Comparison of ENCODE assay signal across 17 cellular contexts in the genomic region with DNA sequence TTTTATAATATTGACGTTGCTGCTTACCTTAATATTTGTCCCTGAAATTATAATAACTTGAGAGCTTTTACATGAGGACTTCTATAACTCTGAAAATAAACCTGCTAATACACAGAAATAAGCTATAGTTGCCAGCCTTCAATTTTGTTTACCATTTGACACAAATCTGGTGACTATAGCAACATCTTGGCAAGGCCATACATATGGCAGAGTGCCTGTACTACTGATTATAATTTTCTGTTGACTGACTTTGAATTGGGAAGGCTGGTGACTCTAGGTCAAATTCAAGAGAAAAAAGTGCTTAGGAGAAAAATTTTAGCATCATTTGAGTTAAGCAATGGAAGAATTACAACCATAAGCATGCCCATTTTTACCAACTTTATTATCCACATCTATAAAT.
A peak's percentile ranks its signal among the peaks of the same experiment; 100 is the strongest.
DNase-seq lines count a peak whose midpoint lies in the region; TF ChIP-seq lines count a peak whose summit lies in the region.
"Had no signal": no experiment of that assay in that cellular context is flagged by ENCODE, and none has a peak within 500 bp of the region (broad histone marks: within the 10 kb centered on the region; RNA-seq: fewer than 3 reads in every experiment).

No MANE protein-coding gene starts in this region.

- no peak overlapping the region for H3K4me2 ChIP-seq in hepatocyte

- H4K20me1 ChIP-seq in hepatocyte (ENCODE audit: insufficient read depth, poor library complexity, severe bottlenecking): no peaks in the 10 kb centered on the region
- H4K20me1 ChIP-seq: BLaER1 treated with 17β-estradiol and CSF1 and Interleukin-3, amounts not matched to agents 10 nM and 100 nM had no signal

- no peak overlapping the region for H3K27ac ChIP-seq in hepatocyte
- H3K27ac ChIP-seq: 22Rv1; BLaER1 treated with 17β-estradiol and CSF1 and Interleukin-3, amounts not matched to agents 10 nM and 100 nM; Peyer's patch had no signal

- DNase-seq in DMS153 (lab: John Stamatoyannopoulos, UW) (peak; percentile 14), DMS153 treated with DMSO at 0.1 percent for 48 hours (lab: John Stamatoyannopoulos, UW; ENCODE audit: unreplicated experiment) (no peak), NCI-H1092 treated with DMSO at 0.1 percent for 48 hours (lab: John Stamatoyannopoulos, UW) (peak; percentile 99), NCI-H2196 (lab: John Stamatoyannopoulos, UW; ENCODE audit: unreplicated experiment) (peak; percentile 84), D341Med (ENCODE audit: low spot score) (no peak), immature natural killer cell (no peak), hepatocyte (ENCODE audit: low spot score) (no peak)
- DNase-seq: NCI-H187 treated with DMSO at 0.1 percent for 48 hours, NCI-H510A treated with DMSO at 0.1 percent for 48 hours, Peyer's patch, SHP77, T-helper 17 cell had no signal

- no peaks in the 10 kb centered on the region for H3K9me3 ChIP-seq in hepatocyte (ENCODE audit: low read depth)
- H3K9me3 ChIP-seq: HAP-1, Peyer's patch had no signal

- H3K27ac Mint-ChIP-seq in brain: peak overlapping the region; percentile 15 to 95 (median 70)
- no peak overlapping the region for H3K27ac Mint-ChIP-seq in immature natural killer cell
- H3K27ac Mint-ChIP-seq: T-helper 17 cell had no signal

- H3K4me3 ChIP-seq in hepatocyte: no peak overlapping the region
- H3K4me3 ChIP-seq: BLaER1 treated with 17β-estradiol and CSF1 and Interleukin-3, amounts not matched to agents 10 nM and 100 nM; GM12878; HAP-1; Peyer's patch had no signal

- H3K4me1 Mint-ChIP-seq in brain: peaks cover 17% of the 10 kb centered on the region
- no peaks in the 10 kb centered on the region for H3K4me1 Mint-ChIP-seq in immature natural killer cell
- H3K4me1 Mint-ChIP-seq: T-helper 17 cell had no signal

- WGBS in hepatocyte (ENCODE audit: low lambda C conversion rate, missing lambda C conversion rate): 86% methylated on average over 1 of the region's 1 CpG

- H3K27me3 Mint-ChIP-seq in brain (no peaks in the 10 kb centered on the region), immature natural killer cell (ENCODE audit: low read depth in 3 of 3) (no peaks in the 10 kb centered on the region)
- H3K27me3 Mint-ChIP-seq: T-helper 17 cell had no signal

- H3K27me3 ChIP-seq in hepatocyte: no peaks in the 10 kb centered on the region
- H3K27me3 ChIP-seq: BLaER1 treated with 17β-estradiol and CSF1 and Interleukin-3, amounts not matched to agents 10 nM and 100 nM; Peyer's patch had no signal

- H3K4me3 Mint-ChIP-seq in brain (peak overlapping the region in 4 of 5 experiments; percentile 34 to 70 (median 54)), immature natural killer cell (no peak overlapping the region)
- H3K4me3 Mint-ChIP-seq: T-helper 17 cell had no signal

- H3K4me1 ChIP-seq in hepatocyte (ENCODE audit: insufficient read depth): no peaks in the 10 kb centered on the region
- H3K4me1 ChIP-seq: HAP-1, Peyer's patch had no signal

- TF ChIP-seq CTCF in brain (conservative IDR thresholded peaks at IDR 0.05) (no peak), hepatocyte (IDR thresholded peaks at IDR 0.05; ENCODE audit: poor library complexity) (no peak)

- H3K36me3 Mint-ChIP-seq in brain: no peaks in the 10 kb centered on the region
- H3K36me3 Mint-ChIP-seq in immature natural killer cell: no peaks in the 10 kb centered on the region

- H3K9me2 ChIP-seq in hepatocyte (replicated peaks; ENCODE audit: insufficient read depth): no peaks in the 10 kb centered on the region

- H3K9me3 Mint-ChIP-seq in brain: peaks cover 0 to 10% (median 4%) of the 10 kb centered on the region in 5 experiments
- H3K9me3 Mint-ChIP-seq in immature natural killer cell: peaks cover 6 to 44% (median 28%) of the 10 kb centered on the region in 6 donors

- H3K36me3 ChIP-seq in hepatocyte (replicated peaks; ENCODE audit: insufficient read depth, low read depth): no peaks in the 10 kb centered on the region
- H3K36me3 ChIP-seq: BLaER1 treated with 17β-estradiol and CSF1 and Interleukin-3, amounts not matched to agents 10 nM and 100 nM; HAP-1; Peyer's patch had no signal

- no peak overlapping the region for H2AFZ ChIP-seq in hepatocyte

- H3K79me2 ChIP-seq in hepatocyte: no peaks in the 10 kb centered on the region

Comparison
In these comparisons a context has a peak if more than half of its experiments do, and no peak if none do; other contexts are left out.
1. DNase-seq: peak in DMS153 (single experiment), NCI-H1092 treated with DMSO at 0.1 percent for 48 hours (single experiment) and NCI-H2196 (single experiment); none in DMS153 treated with DMSO at 0.1 percent for 48 hours (single experiment), D341Med (single experiment), immature natural killer cell (0 of 3) and hepatocyte (single experiment).
2. H3K27ac Mint-ChIP-seq: peak in brain (5 of 5); none in immature natural killer cell (0 of 6).
3. H3K4me3 Mint-ChIP-seq: peak in brain (4 of 5); none in immature natural killer cell (0 of 5).